9 cellular contexts compared by ENCODE assay signal in the genomic region with DNA sequence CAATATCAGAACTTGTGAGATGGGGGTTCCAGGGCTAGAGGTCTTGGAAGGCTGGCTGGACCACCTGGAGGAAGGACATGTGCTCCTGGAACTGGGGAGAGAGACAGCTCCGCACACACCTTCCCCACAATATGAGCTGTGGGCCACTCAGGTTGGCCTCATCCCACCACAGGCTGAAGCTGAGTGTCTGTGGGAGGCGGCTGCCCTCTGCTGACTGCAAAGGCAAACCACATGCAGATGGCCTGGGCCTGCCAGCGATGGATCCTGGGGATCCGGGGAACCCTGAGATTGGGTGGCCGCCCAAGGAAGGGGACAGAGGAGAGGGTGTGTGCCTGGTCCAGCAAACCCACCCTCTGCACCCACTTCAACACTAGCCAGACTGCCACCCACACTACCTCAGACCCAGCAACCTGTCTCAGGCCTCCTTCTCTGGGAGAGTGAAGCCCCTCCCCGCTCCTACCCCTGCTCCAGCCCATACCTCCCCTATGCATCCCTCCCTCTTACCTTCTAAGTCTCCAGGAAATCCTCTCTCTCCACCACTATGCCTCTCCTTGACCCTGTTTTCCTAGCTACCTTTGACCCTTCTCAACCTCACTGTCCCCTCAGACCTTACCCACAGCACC. TPM values are rescaled to one million over a fixed set of nuclear protein-coding genes. Genes with fewer than 3 reads are reported as not detected.
A peak's percentile ranks its signal among the peaks of the same experiment; 100 is the strongest.
DNase-seq lines count a peak whose midpoint lies in the region; ATAC-seq, FAIRE-seq and TF ChIP-seq lines count a peak whose summit lies in the region.
"Had no signal": no experiment of that assay in that cellular context is flagged by ENCODE, and none has a peak within 500 bp of the region (broad histone marks: within the 10 kb centered on the region; RNA-seq: fewer than 3 reads in every experiment).

No MANE protein-coding gene starts in this region.

- no peak overlapping the region for H3K4me3 Mint-ChIP-seq in WTC11

- H3K4me3 ChIP-seq in breast epithelium, result no peak overlapping the region
- no peak overlapping the region for H3K4me3 ChIP-seq in kidney (ENCODE audit: low read length in 2 of 2)

- no peak overlapping the region for H3K9ac ChIP-seq in kidney (ENCODE audit: low read length in 2 of 2)

- TF ChIP-seq POLR2A in breast epithelium (IDR thresholded peaks at IDR 0.05), result no peak

- H3K36me3 ChIP-seq in breast epithelium (no peaks in the 10 kb centered on the region), kidney (ENCODE audit: control insufficient read depth in 1 of 2, insufficient read depth in 2 of 2, low read length in 2 of 2) (no peaks in the 10 kb centered on the region)

- H3K9me3 Mint-ChIP-seq in WTC11, result no peaks in the 10 kb centered on the region

- no peaks in the 10 kb centered on the region; the same call in none of the 2 replicates for H3K27me3 Mint-ChIP-seq in WTC11 (ENCODE audit: low read depth)

- H3K27me3 ChIP-seq in breast epithelium, result no peaks in the 10 kb centered on the region

- H3K4me1 ChIP-seq in breast epithelium (peaks cover 0 to 4% of the 10 kb centered on the region in 2 donors), kidney (ENCODE audit: control insufficient read depth in 1 of 2, insufficient read depth in 1 of 2, low read depth in 1 of 2, low read length in 2 of 2) (no peaks in the 10 kb centered on the region)

- DNase-seq in NCI-H524 (lab: John Stamatoyannopoulos, UW), result peak; percentile 33 to 78
- no peak for DNase-seq in NCI-H524 treated with DMSO at 0.1 percent for 48 hours (lab: John Stamatoyannopoulos, UW)
- DNase-seq in NCI-H2081 (lab: John Stamatoyannopoulos, UW), result peak; percentile 77 to 85
- DNase-seq in WTC11 (ENCODE audit: low spot score), result peak; percentile 85
- peak; percentile 23 to 56 for DNase-seq in breast epithelium (ENCODE audit: low spot score in 2 of 2)
- peak; percentile 88 for DNase-seq in kidney
- DNase-seq in stimulated activated CD4-positive, alpha-beta T cell treated with anti-CD3 and anti-CD28 coated beads, Interleukin-2, amount 100 ng/mL, for 4 hours (ENCODE audit: low read depth), result peak; percentile 38

- no peaks in the 10 kb centered on the region for H3K9me3 ChIP-seq in breast epithelium
- no peaks in the 10 kb centered on the region for H3K9me3 ChIP-seq in kidney (ENCODE audit: control insufficient read depth in 1 of 2, low read length in 2 of 2)

- TF ChIP-seq CTCF in WTC11 (IDR thresholded peaks at IDR 0.05) (peak; percentile 66), breast epithelium (IDR thresholded peaks at IDR 0.05) (peak in 2 of 3 donors; percentile 56 to 78), kidney (IDR thresholded peaks at IDR 0.05; ENCODE audit: borderline replicate concordance, extremely low read depth, insufficient read depth) (peak; percentile 86)

- H3K27ac Mint-ChIP-seq in WTC11, result no peak overlapping the region

- FAIRE-seq in kidney (lab: Jason Lieb, UNC), result no peak
- FAIRE-seq: G401.6 had no signal

- no peaks in the 10 kb centered on the region for H3K36me3 Mint-ChIP-seq in WTC11

- CTCF ChIA-PET in WTC11 (lab: Charles Lee), result interaction anchor here (0.5 to 17.1 kb wide), 43 partner anchors 10 to 952 kb away, joined by 3 to 347 read pairs (median 5); partner anchors contain the start of genes ISLR, ISLR2 and PML

- POLR2A ChIA-PET in WTC11 (lab: Charles Lee), result interaction anchor here (0.5 to 1.4 kb wide), 3 partner anchors 11 to 51 kb away, joined by 3 read pairs; no protein-coding TSS in a partner anchor

- peaks cover 43% of the 10 kb centered on the region for H3K4me1 Mint-ChIP-seq in WTC11

- peak; percentile 68 for ATAC-seq in WTC11
- ATAC-seq in GM21515 (IDR thresholded peaks at IDR 0.05; ENCODE audit: unreplicated experiment), result no peak

- intact Hi-C loops in breast epithelium (cut with DNase I; ENCODE audit: low total_unique reads) (no loop called here), kidney (cut with DNase I) (loop anchor here (5.0 kb wide), 2 partner anchors 195 to 350 kb away; no protein-coding TSS in a partner anchor)

- H3K27ac ChIP-seq in breast epithelium (no peak overlapping the region), kidney (ENCODE audit: low read depth in 2 of 2, low read length in 2 of 2) (no peak overlapping the region)

TF ChIP-seq in WTC11, 78 proteins besides CTCF, POLR2A, EP300 and RAD21:
- TF ChIP-seq, protein P1, sequence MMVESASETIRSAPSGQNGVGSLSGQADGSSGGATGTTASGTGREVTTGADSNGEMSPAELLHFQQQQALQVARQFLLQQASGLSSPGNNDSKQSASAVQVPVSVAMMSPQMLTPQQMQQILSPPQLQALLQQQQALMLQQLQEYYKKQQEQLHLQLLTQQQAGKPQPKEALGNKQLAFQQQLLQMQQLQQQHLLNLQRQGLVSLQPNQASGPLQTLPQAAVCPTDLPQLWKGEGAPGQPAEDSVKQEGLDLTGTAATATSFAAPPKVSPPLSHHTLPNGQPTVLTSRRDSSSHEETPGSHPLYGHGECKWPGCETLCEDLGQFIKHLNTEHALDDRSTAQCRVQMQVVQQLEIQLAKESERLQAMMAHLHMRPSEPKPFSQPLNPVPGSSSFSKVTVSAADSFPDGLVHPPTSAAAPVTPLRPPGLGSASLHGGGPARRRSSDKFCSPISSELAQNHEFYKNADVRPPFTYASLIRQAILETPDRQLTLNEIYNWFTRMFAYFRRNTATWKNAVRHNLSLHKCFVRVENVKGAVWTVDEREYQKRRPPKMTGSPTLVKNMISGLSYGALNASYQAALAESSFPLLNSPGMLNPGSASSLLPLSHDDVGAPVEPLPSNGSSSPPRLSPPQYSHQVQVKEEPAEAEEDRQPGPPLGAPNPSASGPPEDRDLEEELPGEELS (CRISPR knock-in tag; IDR thresholded peaks at IDR 0.05), result no peak
- TF ChIP-seq ETV6 (CRISPR knock-in tag; IDR thresholded peaks at IDR 0.05), result 0 out of 2 replicates have a peak, but pooled peaks have one; percentile 58
- peak; percentile 42; the same call in 1 of the 2 replicates for TF ChIP-seq MAX (CRISPR knock-in tag; IDR thresholded peaks at IDR 0.05)
- TF ChIP-seq, protein P2, sequence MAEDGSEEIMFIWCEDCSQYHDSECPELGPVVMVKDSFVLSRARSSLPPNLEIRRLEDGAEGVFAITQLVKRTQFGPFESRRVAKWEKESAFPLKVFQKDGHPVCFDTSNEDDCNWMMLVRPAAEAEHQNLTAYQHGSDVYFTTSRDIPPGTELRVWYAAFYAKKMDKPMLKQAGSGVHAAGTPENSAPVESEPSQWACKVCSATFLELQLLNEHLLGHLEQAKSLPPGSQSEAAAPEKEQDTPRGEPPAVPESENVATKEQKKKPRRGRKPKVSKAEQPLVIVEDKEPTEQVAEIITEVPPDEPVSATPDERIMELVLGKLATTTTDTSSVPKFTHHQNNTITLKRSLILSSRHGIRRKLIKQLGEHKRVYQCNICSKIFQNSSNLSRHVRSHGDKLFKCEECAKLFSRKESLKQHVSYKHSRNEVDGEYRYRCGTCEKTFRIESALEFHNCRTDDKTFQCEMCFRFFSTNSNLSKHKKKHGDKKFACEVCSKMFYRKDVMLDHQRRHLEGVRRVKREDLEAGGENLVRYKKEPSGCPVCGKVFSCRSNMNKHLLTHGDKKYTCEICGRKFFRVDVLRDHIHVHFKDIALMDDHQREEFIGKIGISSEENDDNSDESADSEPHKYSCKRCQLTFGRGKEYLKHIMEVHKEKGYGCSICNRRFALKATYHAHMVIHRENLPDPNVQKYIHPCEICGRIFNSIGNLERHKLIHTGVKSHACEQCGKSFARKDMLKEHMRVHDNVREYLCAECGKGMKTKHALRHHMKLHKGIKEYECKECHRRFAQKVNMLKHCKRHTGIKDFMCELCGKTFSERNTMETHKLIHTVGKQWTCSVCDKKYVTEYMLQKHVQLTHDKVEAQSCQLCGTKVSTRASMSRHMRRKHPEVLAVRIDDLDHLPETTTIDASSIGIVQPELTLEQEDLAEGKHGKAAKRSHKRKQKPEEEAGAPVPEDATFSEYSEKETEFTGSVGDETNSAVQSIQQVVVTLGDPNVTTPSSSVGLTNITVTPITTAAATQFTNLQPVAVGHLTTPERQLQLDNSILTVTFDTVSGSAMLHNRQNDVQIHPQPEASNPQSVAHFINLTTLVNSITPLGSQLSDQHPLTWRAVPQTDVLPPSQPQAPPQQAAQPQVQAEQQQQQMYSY (CRISPR knock-in tag; IDR thresholded peaks at IDR 0.05), result 0 out of 2 replicates have a peak, but pooled peaks have one; percentile 25
- TF ChIP-seq SP1 (CRISPR knock-in tag; conservative IDR thresholded peaks at IDR 0.05), result no peak

RNA-seq across cellular contexts. Expression of gene CYP11A1, which starts 44.8 kb away (rescaled TPM):
- total RNA-seq in WTC11 (2021) (3.4 to 4.1 TPM (median 3.8 TPM) in 3 replicates), breast epithelium (1 to 10 TPM; 1.1 to 4.6 (median 1.3) TPM), kidney (0.13 TPM)
- 2.7 TPM for polyA plus RNA-seq in kidney (ENCODE audit: insufficient read depth, low read depth, low replicate concordance)
